In genomic region chr3:72520690-72521308, GRCh38 we compare ENCODE assay signal across 8 cellular contexts.
DNase-seq lines count a peak whose midpoint lies in the region; ATAC-seq, FAIRE-seq and TF ChIP-seq lines count a peak whose summit lies in the region.

No MANE protein-coding gene starts in this region.

- DNase-seq in AG04450 (ENCODE audit: low read depth, low spot score) (peak; percentile 58), M059J (ENCODE audit: low read depth) (peak; percentile 84), epithelial cell of prostate (ENCODE audit: low read depth, low spot score) (peak; percentile 63), inferior parietal cortex (ENCODE audit: extremely low spot score) (no peak), GM19239 (ENCODE audit: insufficient read length, low spot score) (no peak), left lobe of liver (ENCODE audit: low spot score) (no peak)
- DNase-seq in central memory CD4-positive, alpha-beta T cell = no peak

- H3K9me3 ChIP-seq in AG04450 (ENCODE audit: control insufficient read depth, insufficient read depth, low read length) = no peaks in the 10 kb centered on the region

- CTCF ChIA-PET in AG04450 (lab: Charles Lee) = no interaction called here

- H3K4me3 ChIP-seq in AG04450 (ENCODE audit: low read depth, low read length) = no peak overlapping the region

- TF ChIP-seq CTCF in AG04450 (IDR thresholded peaks at IDR 0.05; ENCODE audit: low read depth, low read length) = no peak

- H3K27ac ChIP-seq in AG04450 (ENCODE audit: low read depth, low read length) = no peak overlapping the region
- no peak overlapping the region for H3K27ac ChIP-seq in epithelial cell of prostate

- POLR2A ChIA-PET in AG04450 (lab: Yijun Ruan, JAX) = no interaction called here

- FAIRE-seq in GM19239 (lab: Jason Lieb, UNC) = no peak

- ATAC-seq in GM19468 (IDR thresholded peaks at IDR 0.05; ENCODE audit: extremely low read depth, unreplicated experiment) = peak; percentile 29
- no peak for ATAC-seq in left lobe of liver

- H3K27me3 ChIP-seq in AG04450 (ENCODE audit: control insufficient read depth, insufficient read depth, low read length) = no peaks in the 10 kb centered on the region

Comparison
In these comparisons a context has a peak if more than half of its experiments do, and no peak if none do; other contexts are left out.
1. DNase-seq: peak in AG04450 (single experiment), M059J (single experiment) and epithelial cell of prostate (single experiment); none in inferior parietal cortex (single experiment), GM19239 (single experiment), central memory CD4-positive, alpha-beta T cell (single experiment) and left lobe of liver (single experiment).